In the genomic region with DNA sequence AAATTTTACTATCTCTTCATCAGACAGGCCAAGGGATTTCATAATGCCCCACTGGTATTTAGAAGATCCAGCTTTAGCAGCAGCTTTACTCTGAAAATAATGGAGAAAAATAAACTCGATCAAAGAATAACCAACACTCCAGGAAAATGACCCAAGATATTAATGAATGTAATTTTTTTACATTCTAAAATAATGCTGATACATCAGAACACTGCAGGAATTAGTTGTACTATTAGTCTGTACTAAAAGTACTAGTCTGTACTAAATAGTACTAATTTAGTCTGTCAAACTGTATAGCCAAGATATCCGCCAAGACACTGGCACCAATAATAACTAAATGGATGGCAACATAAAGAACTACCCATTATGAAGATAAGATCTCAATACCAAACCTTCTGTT, we compare ENCODE assay signal across 11 cellular contexts. TPM values are rescaled to one million over a fixed set of nuclear protein-coding genes. Genes with fewer than 3 reads are reported as not detected.
"Had no signal": no experiment of that assay in that cellular context is flagged by ENCODE, and none has a peak within 500 bp of the region (broad histone marks: within the 10 kb centered on the region; RNA-seq: fewer than 3 reads in every experiment).

No MANE protein-coding gene starts in this region.

- H3K4me1 ChIP-seq: HAP-1 had no signal

- H3K4me3 ChIP-seq: GM23248, HAP-1 had no signal

- H2AFZ ChIP-seq: GM23248 had no signal

- H3K9ac ChIP-seq: GM23248 had no signal

- H3K9me3 ChIP-seq: HAP-1 had no signal

- H3K27ac ChIP-seq: GM23248, HL-60 had no signal

- ATAC-seq: HCT116 had no signal

- DNase-seq: GM23248, GOT3, H7, HFFc6, KG1 had no signal

RNA-seq across cellular contexts. Expression of a gene that starts 59.0 kb away (rescaled TPM):
- total RNA-seq: H4, HT1080 had no signal
- polyA plus RNA-seq: IgD-negative memory B cell had no signal
